In the genomic region with DNA sequence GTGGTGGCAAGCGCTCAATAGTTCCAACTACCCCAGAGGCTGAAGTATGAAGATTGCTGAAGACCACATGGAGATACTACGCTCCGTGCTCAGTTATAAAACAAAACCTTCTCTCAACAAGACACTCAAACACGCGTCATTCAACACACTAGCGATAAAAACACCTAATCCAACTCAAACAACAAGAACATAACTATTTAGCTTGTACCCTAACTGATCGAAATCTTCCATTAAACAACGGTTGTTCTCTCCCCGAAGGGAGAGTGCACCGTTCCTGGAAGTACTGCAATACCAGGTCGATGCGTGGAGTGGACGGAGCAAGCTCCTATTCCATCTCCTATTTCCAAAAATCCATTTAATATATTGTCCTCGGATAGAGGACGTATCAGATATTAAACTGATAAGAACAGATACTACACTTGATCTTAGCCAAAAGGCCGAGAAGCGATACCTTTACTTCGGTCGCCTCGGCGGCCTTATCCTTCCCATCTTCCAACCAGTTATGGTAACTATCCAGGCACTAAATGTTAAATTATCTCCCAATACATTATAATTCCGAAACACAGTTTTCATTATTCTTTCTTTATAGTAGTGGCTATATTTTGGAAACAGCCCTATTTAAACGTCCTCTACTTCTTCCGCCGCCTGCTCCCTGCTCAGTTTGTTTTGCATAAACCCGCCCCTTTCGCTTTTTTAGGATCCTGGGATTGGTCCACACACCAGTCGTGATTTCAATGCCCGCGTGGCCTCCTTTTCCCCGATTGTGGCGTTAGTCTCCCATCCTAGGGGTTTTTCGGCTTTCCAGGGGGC, we compare ENCODE assay signal across 1 cellular context.
TF ChIP-seq lines count a peak whose summit lies in the region.

No MANE protein-coding gene starts in this region.

TF ChIP-seq in HepG2, 621 proteins besides CTCF, POLR2A, EP300 and RAD21 (continued from another document and continues in another):
- TF ChIP-seq, protein P1, sequence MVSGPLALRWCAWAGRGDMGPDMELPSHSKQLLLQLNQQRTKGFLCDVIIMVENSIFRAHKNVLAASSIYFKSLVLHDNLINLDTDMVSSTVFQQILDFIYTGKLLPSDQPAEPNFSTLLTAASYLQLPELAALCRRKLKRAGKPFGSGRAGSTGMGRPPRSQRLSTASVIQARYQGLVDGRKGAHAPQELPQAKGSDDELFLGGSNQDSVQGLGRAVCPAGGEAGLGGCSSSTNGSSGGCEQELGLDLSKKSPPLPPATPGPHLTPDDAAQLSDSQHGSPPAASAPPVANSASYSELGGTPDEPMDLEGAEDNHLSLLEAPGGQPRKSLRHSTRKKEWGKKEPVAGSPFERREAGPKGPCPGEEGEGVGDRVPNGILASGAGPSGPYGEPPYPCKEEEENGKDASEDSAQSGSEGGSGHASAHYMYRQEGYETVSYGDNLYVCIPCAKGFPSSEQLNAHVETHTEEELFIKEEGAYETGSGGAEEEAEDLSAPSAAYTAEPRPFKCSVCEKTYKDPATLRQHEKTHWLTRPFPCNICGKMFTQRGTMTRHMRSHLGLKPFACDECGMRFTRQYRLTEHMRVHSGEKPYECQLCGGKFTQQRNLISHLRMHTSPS (CRISPR knock-in tag; IDR thresholded peaks at IDR 0.05; ENCODE audit: low read depth), result no peak
- TF ChIP-seq SNRNP70 (IDR thresholded peaks at IDR 0.05; ENCODE audit: low read depth, low read length) (no peak), FOXJ3 (CRISPR knock-in tag; IDR thresholded peaks at IDR 0.05; ENCODE audit: borderline replicate concordance) (peak; percentile 75), ZNF570 (CRISPR knock-in tag; IDR thresholded peaks at IDR 0.05; ENCODE audit: borderline replicate concordance) (no peak; the same call in 1 of the 2 replicates), ZNF577 (CRISPR knock-in tag; IDR thresholded peaks at IDR 0.05; ENCODE audit: borderline replicate concordance, low read depth) (no peak), ZNF776 (CRISPR knock-in tag; IDR thresholded peaks at IDR 0.05) (no peak), ZNF331 (CRISPR knock-in tag; IDR thresholded peaks at IDR 0.05) (peak; percentile 98), ZNF678 (CRISPR knock-in tag; IDR thresholded peaks at IDR 0.05) (0 out of 2 replicates have a peak, but pooled peaks have one; percentile 60), FOXP1 (IDR thresholded peaks at IDR 0.05) (peak; percentile 63; the same call in 1 of the 2 replicates), FOXP1 (CRISPR knock-in tag; IDR thresholded peaks at IDR 0.05) (peak; percentile 77), ZNF543 (CRISPR knock-in tag; IDR thresholded peaks at IDR 0.05) (no peak; the same call in 1 of the 2 replicates), ZFX (CRISPR knock-in tag; IDR thresholded peaks at IDR 0.05; ENCODE audit: low read depth) (no peak), ZNF530 (CRISPR knock-in tag; IDR thresholded peaks at IDR 0.05; ENCODE audit: low read depth) (no peak), RXRB (CRISPR knock-in tag; IDR thresholded peaks at IDR 0.05; ENCODE audit: borderline replicate concordance) (peak; percentile 93), ISL2 (CRISPR knock-in tag; IDR thresholded peaks at IDR 0.05) (0 out of 2 replicates have a peak, but pooled peaks have one; percentile 80), NRL (CRISPR knock-in tag; IDR thresholded peaks at IDR 0.05; ENCODE audit: borderline replicate concordance) (no peak), RFX1 (IDR thresholded peaks at IDR 0.05) (no peak; the same call in 1 of the 2 replicates), ZNF703 (CRISPR knock-in tag; IDR thresholded peaks at IDR 0.05; ENCODE audit: borderline replicate concordance) (peak; percentile 85), ZNF136 (CRISPR knock-in tag; IDR thresholded peaks at IDR 0.05; ENCODE audit: low read depth) (peak; percentile 46; the same call in 1 of the 2 replicates), JUNB (CRISPR knock-in tag; IDR thresholded peaks at IDR 0.05; ENCODE audit: borderline replicate concordance) (peak; percentile 93), ZFP37 (CRISPR knock-in tag; IDR thresholded peaks at IDR 0.05; ENCODE audit: borderline replicate concordance) (peak; percentile 92; the same call in 1 of the 2 replicates), ZNF605 (CRISPR knock-in tag; IDR thresholded peaks at IDR 0.05) (peak; percentile 61), ZNF788 (CRISPR knock-in tag; IDR thresholded peaks at IDR 0.05; ENCODE audit: borderline replicate concordance) (no peak), ZIK1 (CRISPR knock-in tag; IDR thresholded peaks at IDR 0.05; ENCODE audit: borderline replicate concordance, low read depth) (peak; percentile 52; the same call in 1 of the 2 replicates), KDM5A (IDR thresholded peaks at IDR 0.05; ENCODE audit: borderline replicate concordance, low read length) (no peak; the same call in 1 of the 2 replicates)
- TF ChIP-seq, protein P2, sequence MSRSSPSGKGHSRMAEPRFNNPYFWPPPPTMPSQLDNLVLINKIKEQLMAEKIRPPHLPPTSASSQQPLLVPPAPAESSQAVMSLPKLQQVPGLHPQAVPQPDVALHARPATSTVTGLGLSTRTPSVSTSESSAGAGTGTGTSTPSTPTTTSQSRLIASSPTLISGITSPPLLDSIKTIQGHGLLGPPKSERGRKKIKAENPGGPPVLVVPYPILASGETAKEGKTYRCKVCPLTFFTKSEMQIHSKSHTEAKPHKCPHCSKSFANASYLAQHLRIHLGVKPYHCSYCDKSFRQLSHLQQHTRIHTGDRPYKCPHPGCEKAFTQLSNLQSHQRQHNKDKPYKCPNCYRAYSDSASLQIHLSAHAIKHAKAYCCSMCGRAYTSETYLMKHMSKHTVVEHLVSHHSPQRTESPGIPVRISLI (CRISPR knock-in tag; IDR thresholded peaks at IDR 0.05; ENCODE audit: borderline replicate concordance), result peak; percentile 23; the same call in 1 of the 2 replicates
- TF ChIP-seq, protein P3, sequence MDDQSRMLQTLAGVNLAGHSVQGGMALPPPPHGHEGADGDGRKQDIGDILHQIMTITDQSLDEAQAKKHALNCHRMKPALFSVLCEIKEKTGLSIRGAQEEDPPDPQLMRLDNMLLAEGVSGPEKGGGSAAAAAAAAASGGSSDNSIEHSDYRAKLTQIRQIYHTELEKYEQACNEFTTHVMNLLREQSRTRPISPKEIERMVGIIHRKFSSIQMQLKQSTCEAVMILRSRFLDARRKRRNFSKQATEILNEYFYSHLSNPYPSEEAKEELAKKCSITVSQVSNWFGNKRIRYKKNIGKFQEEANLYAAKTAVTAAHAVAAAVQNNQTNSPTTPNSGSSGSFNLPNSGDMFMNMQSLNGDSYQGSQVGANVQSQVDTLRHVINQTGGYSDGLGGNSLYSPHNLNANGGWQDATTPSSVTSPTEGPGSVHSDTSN (CRISPR knock-in tag; IDR thresholded peaks at IDR 0.05; ENCODE audit: borderline replicate concordance), result peak; percentile 88
- TF ChIP-seq, protein P4, sequence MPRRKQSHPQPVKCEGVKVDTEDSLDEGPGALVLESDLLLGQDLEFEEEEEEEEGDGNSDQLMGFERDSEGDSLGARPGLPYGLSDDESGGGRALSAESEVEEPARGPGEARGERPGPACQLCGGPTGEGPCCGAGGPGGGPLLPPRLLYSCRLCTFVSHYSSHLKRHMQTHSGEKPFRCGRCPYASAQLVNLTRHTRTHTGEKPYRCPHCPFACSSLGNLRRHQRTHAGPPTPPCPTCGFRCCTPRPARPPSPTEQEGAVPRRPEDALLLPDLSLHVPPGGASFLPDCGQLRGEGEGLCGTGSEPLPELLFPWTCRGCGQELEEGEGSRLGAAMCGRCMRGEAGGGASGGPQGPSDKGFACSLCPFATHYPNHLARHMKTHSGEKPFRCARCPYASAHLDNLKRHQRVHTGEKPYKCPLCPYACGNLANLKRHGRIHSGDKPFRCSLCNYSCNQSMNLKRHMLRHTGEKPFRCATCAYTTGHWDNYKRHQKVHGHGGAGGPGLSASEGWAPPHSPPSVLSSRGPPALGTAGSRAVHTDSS (CRISPR knock-in tag; conservative IDR thresholded peaks at IDR 0.05), result peak; percentile 93
- TF ChIP-seq, protein P5, sequence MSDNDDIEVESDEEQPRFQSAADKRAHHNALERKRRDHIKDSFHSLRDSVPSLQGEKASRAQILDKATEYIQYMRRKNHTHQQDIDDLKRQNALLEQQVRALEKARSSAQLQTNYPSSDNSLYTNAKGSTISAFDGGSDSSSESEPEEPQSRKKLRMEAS (IDR thresholded peaks at IDR 0.05), result peak; percentile 76
- TF ChIP-seq, protein P6, sequence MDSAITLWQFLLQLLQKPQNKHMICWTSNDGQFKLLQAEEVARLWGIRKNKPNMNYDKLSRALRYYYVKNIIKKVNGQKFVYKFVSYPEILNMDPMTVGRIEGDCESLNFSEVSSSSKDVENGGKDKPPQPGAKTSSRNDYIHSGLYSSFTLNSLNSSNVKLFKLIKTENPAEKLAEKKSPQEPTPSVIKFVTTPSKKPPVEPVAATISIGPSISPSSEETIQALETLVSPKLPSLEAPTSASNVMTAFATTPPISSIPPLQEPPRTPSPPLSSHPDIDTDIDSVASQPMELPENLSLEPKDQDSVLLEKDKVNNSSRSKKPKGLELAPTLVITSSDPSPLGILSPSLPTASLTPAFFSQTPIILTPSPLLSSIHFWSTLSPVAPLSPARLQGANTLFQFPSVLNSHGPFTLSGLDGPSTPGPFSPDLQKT (CRISPR knock-in tag; IDR thresholded peaks at IDR 0.05; ENCODE audit: borderline replicate concordance), result 0 out of 2 replicates have a peak, but pooled peaks have one; percentile 86
- TF ChIP-seq, protein P7, sequence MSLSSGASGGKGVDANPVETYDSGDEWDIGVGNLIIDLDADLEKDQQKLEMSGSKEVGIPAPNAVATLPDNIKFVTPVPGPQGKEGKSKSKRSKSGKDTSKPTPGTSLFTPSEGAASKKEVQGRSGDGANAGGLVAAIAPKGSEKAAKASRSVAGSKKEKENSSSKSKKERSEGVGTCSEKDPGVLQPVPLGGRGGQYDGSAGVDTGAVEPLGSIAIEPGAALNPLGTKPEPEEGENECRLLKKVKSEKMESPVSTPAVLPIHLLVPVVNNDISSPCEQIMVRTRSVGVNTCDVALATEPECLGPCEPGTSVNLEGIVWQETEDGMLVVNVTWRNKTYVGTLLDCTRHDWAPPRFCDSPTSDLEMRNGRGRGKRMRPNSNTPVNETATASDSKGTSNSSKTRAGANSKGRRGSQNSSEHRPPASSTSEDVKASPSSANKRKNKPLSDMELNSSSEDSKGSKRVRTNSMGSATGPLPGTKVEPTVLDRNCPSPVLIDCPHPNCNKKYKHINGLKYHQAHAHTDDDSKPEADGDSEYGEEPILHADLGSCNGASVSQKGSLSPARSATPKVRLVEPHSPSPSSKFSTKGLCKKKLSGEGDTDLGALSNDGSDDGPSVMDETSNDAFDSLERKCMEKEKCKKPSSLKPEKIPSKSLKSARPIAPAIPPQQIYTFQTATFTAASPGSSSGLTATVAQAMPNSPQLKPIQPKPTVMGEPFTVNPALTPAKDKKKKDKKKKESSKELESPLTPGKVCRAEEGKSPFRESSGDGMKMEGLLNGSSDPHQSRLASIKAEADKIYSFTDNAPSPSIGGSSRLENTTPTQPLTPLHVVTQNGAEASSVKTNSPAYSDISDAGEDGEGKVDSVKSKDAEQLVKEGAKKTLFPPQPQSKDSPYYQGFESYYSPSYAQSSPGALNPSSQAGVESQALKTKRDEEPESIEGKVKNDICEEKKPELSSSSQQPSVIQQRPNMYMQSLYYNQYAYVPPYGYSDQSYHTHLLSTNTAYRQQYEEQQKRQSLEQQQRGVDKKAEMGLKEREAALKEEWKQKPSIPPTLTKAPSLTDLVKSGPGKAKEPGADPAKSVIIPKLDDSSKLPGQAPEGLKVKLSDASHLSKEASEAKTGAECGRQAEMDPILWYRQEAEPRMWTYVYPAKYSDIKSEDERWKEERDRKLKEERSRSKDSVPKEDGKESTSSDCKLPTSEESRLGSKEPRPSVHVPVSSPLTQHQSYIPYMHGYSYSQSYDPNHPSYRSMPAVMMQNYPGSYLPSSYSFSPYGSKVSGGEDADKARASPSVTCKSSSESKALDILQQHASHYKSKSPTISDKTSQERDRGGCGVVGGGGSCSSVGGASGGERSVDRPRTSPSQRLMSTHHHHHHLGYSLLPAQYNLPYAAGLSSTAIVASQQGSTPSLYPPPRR (CRISPR knock-in tag; IDR thresholded peaks at IDR 0.05; ENCODE audit: borderline replicate concordance), result peak; percentile 81; the same call in 1 of the 2 replicates
- TF ChIP-seq, protein P8, sequence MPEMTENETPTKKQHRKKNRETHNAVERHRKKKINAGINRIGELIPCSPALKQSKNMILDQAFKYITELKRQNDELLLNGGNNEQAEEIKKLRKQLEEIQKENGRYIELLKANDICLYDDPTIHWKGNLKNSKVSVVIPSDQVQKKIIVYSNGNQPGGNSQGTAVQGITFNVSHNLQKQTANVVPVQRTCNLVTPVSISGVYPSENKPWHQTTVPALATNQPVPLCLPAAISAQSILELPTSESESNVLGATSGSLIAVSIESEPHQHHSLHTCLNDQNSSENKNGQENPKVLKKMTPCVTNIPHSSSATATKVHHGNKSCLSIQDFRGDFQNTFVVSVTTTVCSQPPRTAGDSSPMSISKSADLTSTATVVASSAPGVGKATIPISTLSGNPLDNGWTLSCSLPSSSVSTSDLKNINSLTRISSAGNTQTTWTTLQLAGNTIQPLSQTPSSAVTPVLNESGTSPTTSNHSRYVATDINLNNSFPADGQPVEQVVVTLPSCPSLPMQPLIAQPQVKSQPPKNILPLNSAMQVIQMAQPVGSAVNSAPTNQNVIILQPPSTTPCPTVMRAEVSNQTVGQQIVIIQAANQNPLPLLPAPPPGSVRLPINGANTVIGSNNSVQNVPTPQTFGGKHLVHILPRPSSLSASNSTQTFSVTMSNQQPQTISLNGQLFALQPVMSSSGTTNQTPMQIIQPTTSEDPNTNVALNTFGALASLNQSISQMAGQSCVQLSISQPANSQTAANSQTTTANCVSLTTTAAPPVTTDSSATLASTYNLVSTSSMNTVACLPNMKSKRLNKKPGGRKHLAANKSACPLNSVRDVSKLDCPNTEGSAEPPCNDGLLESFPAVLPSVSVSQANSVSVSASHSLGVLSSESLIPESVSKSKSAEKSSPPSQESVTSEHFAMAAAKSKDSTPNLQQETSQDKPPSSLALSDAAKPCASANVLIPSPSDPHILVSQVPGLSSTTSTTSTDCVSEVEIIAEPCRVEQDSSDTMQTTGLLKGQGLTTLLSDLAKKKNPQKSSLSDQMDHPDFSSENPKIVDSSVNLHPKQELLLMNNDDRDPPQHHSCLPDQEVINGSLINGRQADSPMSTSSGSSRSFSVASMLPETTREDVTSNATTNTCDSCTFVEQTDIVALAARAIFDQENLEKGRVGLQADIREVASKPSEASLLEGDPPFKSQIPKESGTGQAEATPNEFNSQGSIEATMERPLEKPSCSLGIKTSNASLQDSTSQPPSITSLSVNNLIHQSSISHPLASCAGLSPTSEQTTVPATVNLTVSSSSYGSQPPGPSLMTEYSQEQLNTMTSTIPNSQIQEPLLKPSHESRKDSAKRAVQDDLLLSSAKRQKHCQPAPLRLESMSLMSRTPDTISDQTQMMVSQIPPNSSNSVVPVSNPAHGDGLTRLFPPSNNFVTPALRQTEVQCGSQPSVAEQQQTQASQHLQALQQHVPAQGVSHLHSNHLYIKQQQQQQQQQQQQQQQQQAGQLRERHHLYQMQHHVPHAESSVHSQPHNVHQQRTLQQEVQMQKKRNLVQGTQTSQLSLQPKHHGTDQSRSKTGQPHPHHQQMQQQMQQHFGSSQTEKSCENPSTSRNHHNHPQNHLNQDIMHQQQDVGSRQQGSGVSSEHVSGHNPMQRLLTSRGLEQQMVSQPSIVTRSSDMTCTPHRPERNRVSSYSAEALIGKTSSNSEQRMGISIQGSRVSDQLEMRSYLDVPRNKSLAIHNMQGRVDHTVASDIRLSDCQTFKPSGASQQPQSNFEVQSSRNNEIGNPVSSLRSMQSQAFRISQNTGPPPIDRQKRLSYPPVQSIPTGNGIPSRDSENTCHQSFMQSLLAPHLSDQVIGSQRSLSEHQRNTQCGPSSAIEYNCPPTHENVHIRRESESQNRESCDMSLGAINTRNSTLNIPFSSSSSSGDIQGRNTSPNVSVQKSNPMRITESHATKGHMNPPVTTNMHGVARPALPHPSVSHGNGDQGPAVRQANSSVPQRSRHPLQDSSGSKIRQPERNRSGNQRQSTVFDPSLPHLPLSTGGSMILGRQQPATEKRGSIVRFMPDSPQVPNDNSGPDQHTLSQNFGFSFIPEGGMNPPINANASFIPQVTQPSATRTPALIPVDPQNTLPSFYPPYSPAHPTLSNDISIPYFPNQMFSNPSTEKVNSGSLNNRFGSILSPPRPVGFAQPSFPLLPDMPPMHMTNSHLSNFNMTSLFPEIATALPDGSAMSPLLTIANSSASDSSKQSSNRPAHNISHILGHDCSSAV (CRISPR knock-in tag; IDR thresholded peaks at IDR 0.05; ENCODE audit: borderline replicate concordance), result peak; percentile 46; the same call in 1 of the 2 replicates
